20 cellular contexts compared by ENCODE assay signal in genomic region chr16:66300037-66300436, GRCh38.
"Had no signal": no experiment of that assay in that cellular context is flagged by ENCODE, and none has a peak within 500 bp of the region (broad histone marks: within the 10 kb centered on the region; RNA-seq: fewer than 3 reads in every experiment).

No MANE protein-coding gene starts in this region.

- H3K36me3 ChIP-seq: esophagus squamous epithelium, gastroesophageal sphincter had no signal

- H3K27ac Mint-ChIP-seq: dendritic cell treated with granulocyte-macrophage colony-stimulating factor and Interleukin-4, amounts not matched to agents 40 ng/mL and 50 ng/mL, for 4 days; immature natural killer cell; naive B cell; nephron had no signal

- ATAC-seq: effector memory CD8-positive, alpha-beta T cell; gastroesophageal sphincter; left cardiac atrium; left ventricle myocardium superior; psoas muscle had no signal

- H3K4me3 ChIP-seq: esophagus squamous epithelium, gastroesophageal sphincter, lung, psoas muscle had no signal

- H3K79me2 ChIP-seq: parathyroid adenoma had no signal

- H2AFZ ChIP-seq: parathyroid adenoma had no signal

- H3K9me3 Mint-ChIP-seq: dendritic cell treated with granulocyte-macrophage colony-stimulating factor and Interleukin-4, amounts not matched to agents 40 ng/mL and 50 ng/mL, for 4 days had no signal

- H3K9me3 ChIP-seq: esophagus squamous epithelium, gastroesophageal sphincter, psoas muscle had no signal

- H3K36me3 Mint-ChIP-seq: immature natural killer cell, naive B cell had no signal

- H3K9ac ChIP-seq: parathyroid adenoma had no signal

- DNase-seq: effector memory CD8-positive, alpha-beta T cell; esophagus squamous epithelium; foreskin fibroblast; glutamatergic neuron; immature natural killer cell; left cardiac atrium; left ventricle myocardium superior; mesenchymal stem cell; naive B cell; psoas muscle; retina; small intestine; stimulated activated CD4-positive, alpha-beta T cell treated with anti-CD3 and anti-CD28 coated beads, Interleukin-12 subunit alpha, Interleukin-12 subunit beta, amount 100 ng/mL, for 4 hours; stimulated activated naive CD4-positive, alpha-beta T cell treated with Interleukin-2 at 50 U/mL for 16 hours; trophoblast cell had no signal

- H3K4me1 ChIP-seq: esophagus squamous epithelium, gastroesophageal sphincter, parathyroid adenoma, psoas muscle had no signal

- H3K4me3 Mint-ChIP-seq: dendritic cell treated with granulocyte-macrophage colony-stimulating factor and Interleukin-4, amounts not matched to agents 40 ng/mL and 50 ng/mL, for 4 days; effector memory CD8-positive, alpha-beta T cell; nephron had no signal
